Comparison of ENCODE assay signal across 25 cellular contexts in the genomic region with DNA sequence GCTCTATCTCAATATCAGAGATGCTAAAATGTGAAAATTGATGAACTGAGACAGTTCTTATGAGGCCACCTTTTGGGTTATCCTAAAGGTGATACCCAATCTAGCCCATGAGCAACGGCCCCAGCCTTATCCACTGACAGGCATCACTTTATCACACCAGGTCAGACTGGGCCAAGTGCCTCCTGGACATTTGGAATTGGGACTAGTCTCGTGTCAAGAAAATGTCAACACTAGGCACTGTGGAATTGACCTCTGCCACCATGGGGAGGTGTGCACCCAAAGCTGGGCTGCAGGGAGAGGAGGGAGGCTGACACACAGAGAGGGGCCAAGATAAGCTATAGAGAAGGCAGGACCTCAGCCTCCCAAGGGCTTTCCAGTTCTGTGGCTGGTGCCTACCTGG.
DNase-seq lines count a peak whose midpoint lies in the region; ATAC-seq, FAIRE-seq and TF ChIP-seq lines count a peak whose summit lies in the region.
"Had no signal": no experiment of that assay in that cellular context is flagged by ENCODE, and none has a peak within 500 bp of the region (broad histone marks: within the 10 kb centered on the region; RNA-seq: fewer than 3 reads in every experiment).

No MANE protein-coding gene starts in this region.

- intact Hi-C loops in activated T-helper 1 cell treated with anti-CD3 and anti-CD28 coated beads, Interleukin-12 subunit alpha, Interleukin-12 subunit beta, Interleukin-2, Interleukin-4 antibody, amounts not matched to agents 30 ng/mL and 10 ng/mL and 1 ng/mL, durations not matched to agents 14 hours and 24 hours and 36 hours (cut with micrococcal nuclease) = no loop called here

- peak; percentile 1; the same call in 1 of the 3 replicates for ATAC-seq in RWPE2 (ENCODE audit: low read depth)
- ATAC-seq in left lobe of liver = peak; percentile 88
- ATAC-seq: Panc1 had no signal

- DNase-seq in HTR-8/SVneo (ENCODE audit: insufficient read length, low spot score) (no peak), RWPE2 (ENCODE audit: low spot score) (no peak), left lobe of liver (ENCODE audit: low spot score) (peak; percentile 47), osteoblast (ENCODE audit: insufficient read length, low spot score, missing footprints) (peak; percentile 30), NCI-H748 (lab: John Stamatoyannopoulos, UW; ENCODE audit: unreplicated experiment) (no peak), NCI-H1417 (lab: John Stamatoyannopoulos, UW) (no peak)
- no peak for DNase-seq in activated T-helper 1 cell treated with anti-CD3 and anti-CD28 coated beads, Interleukin-12 subunit alpha, Interleukin-12 subunit beta, Interleukin-2, Interleukin-4 antibody, amounts not matched to agents 30 ng/mL and 10 ng/mL and 1 ng/mL, durations not matched to agents 14 hours and 24 hours and 36 hours (ENCODE audit: low spot score)
- DNase-seq: AML-193; CD4-positive, alpha-beta T cell; COR-L47; DMS53; GM23248; H9; MM.1S; NCI-H1694; NCI-H2081; NCI-H2227 treated with DMSO at 0.1 percent for 48 hours; NCI-H526 treated with DMSO at 0.1 percent for 48 hours; SJCRH30 had no signal

- peaks cover 21% of the 10 kb centered on the region for H4K20me1 ChIP-seq in osteoblast (ENCODE audit: insufficient read depth, low read length)

- no peak overlapping the region for H2AFZ ChIP-seq in osteoblast (ENCODE audit: low read length)
- H2AFZ ChIP-seq: GM23248 had no signal

- H3K4me1 ChIP-seq in RWPE2 (ENCODE audit: insufficient read depth, poor library complexity, severe bottlenecking) (no peaks in the 10 kb centered on the region), osteoblast (ENCODE audit: insufficient read depth, low read length) (no peaks in the 10 kb centered on the region)
- H3K4me1 ChIP-seq: A549; BLaER1 treated with 17β-estradiol and CSF1 and Interleukin-3, amounts not matched to agents 10 nM and 100 nM; SJCRH30 had no signal

- no peak overlapping the region for H3K4me3 Mint-ChIP-seq in activated T-helper 1 cell treated with anti-CD3 and anti-CD28 coated beads, Interleukin-12 subunit alpha, Interleukin-12 subunit beta, Interleukin-2, Interleukin-4 antibody, amounts not matched to agents 30 ng/mL and 10 ng/mL and 1 ng/mL, durations not matched to agents 14 hours and 24 hours and 36 hours
- H3K4me3 Mint-ChIP-seq: CD4-positive, alpha-beta T cell; H9; IgD-negative memory B cell had no signal

- H3K36me3 ChIP-seq in RWPE2 (ENCODE audit: low read depth) (peaks cover 56% of the 10 kb centered on the region), osteoblast (ENCODE audit: insufficient read depth, low read length) (peaks cover 65% of the 10 kb centered on the region)

- H3K9me3 ChIP-seq in RWPE2 (ENCODE audit: severe bottlenecking) = no peaks in the 10 kb centered on the region
- H3K9me3 ChIP-seq in osteoblast (ENCODE audit: low read depth, low read length) = no peaks in the 10 kb centered on the region
- H3K9me3 ChIP-seq: A549, SJCRH30 had no signal

- no peaks in the 10 kb centered on the region for H3K9me3 Mint-ChIP-seq in activated T-helper 1 cell treated with anti-CD3 and anti-CD28 coated beads, Interleukin-12 subunit alpha, Interleukin-12 subunit beta, Interleukin-2, Interleukin-4 antibody, amounts not matched to agents 30 ng/mL and 10 ng/mL and 1 ng/mL, durations not matched to agents 14 hours and 24 hours and 36 hours
- H3K9me3 Mint-ChIP-seq: H9 had no signal

- H3K36me3 Mint-ChIP-seq in activated T-helper 1 cell treated with anti-CD3 and anti-CD28 coated beads, Interleukin-12 subunit alpha, Interleukin-12 subunit beta, Interleukin-2, Interleukin-4 antibody, amounts not matched to agents 30 ng/mL and 10 ng/mL and 1 ng/mL, durations not matched to agents 14 hours and 24 hours and 36 hours (ENCODE audit: low read depth) = peaks cover 4% of the 10 kb centered on the region

- FAIRE-seq in HTR-8/SVneo (lab: Jason Lieb, UNC) = peak; percentile 93
- FAIRE-seq: A549, G401.6 had no signal

- H3K4me2 ChIP-seq in osteoblast (ENCODE audit: insufficient read depth, low read length) = no peak overlapping the region
- H3K4me2 ChIP-seq: A549; BLaER1 treated with 17β-estradiol and CSF1 and Interleukin-3, amounts not matched to agents 10 nM and 100 nM; KMS-11 had no signal

- peaks cover 18% of the 10 kb centered on the region for H3K79me2 ChIP-seq in osteoblast (ENCODE audit: insufficient read depth, low read length)

- H3K27ac Mint-ChIP-seq in activated T-helper 1 cell treated with anti-CD3 and anti-CD28 coated beads, Interleukin-12 subunit alpha, Interleukin-12 subunit beta, Interleukin-2, Interleukin-4 antibody, amounts not matched to agents 30 ng/mL and 10 ng/mL and 1 ng/mL, durations not matched to agents 14 hours and 24 hours and 36 hours = no peak overlapping the region
- H3K27ac Mint-ChIP-seq: CD4-positive, alpha-beta T cell; IgD-negative memory B cell had no signal

- no peak overlapping the region for H3K4me3 ChIP-seq in RWPE2 (ENCODE audit: severe bottlenecking)
- no peak overlapping the region for H3K4me3 ChIP-seq in osteoblast (ENCODE audit: insufficient read depth, low read length)
- H3K4me3 ChIP-seq: A549; BLaER1 treated with 17β-estradiol and CSF1 and Interleukin-3, amounts not matched to agents 10 nM and 100 nM; GM23248; SJCRH30 had no signal

- H3K4me1 Mint-ChIP-seq in activated T-helper 1 cell treated with anti-CD3 and anti-CD28 coated beads, Interleukin-12 subunit alpha, Interleukin-12 subunit beta, Interleukin-2, Interleukin-4 antibody, amounts not matched to agents 30 ng/mL and 10 ng/mL and 1 ng/mL, durations not matched to agents 14 hours and 24 hours and 36 hours (ENCODE audit: low read depth) = no peaks in the 10 kb centered on the region
- H3K4me1 Mint-ChIP-seq: H9, IgD-negative memory B cell had no signal

- H3K27me3 Mint-ChIP-seq in activated T-helper 1 cell treated with anti-CD3 and anti-CD28 coated beads, Interleukin-12 subunit alpha, Interleukin-12 subunit beta, Interleukin-2, Interleukin-4 antibody, amounts not matched to agents 30 ng/mL and 10 ng/mL and 1 ng/mL, durations not matched to agents 14 hours and 24 hours and 36 hours (ENCODE audit: insufficient read depth) = no peaks in the 10 kb centered on the region
- H3K27me3 Mint-ChIP-seq: CD4-positive, alpha-beta T cell had no signal

- H3K27ac ChIP-seq in RWPE2 (ENCODE audit: poor library complexity, severe bottlenecking) = no peak overlapping the region
- H3K27ac ChIP-seq in osteoblast (ENCODE audit: low read depth, low read length) = no peak overlapping the region
- H3K27ac ChIP-seq: A549; BLaER1 treated with 17β-estradiol and CSF1 and Interleukin-3, amounts not matched to agents 10 nM and 100 nM; GM23248; KMS-11; SJCRH30 had no signal

- H3K27me3 ChIP-seq in RWPE2 (ENCODE audit: insufficient read depth, poor library complexity, severe bottlenecking) (no peaks in the 10 kb centered on the region), osteoblast (ENCODE audit: insufficient read depth, low read length) (no peaks in the 10 kb centered on the region)
- H3K27me3 ChIP-seq: BLaER1 treated with 17β-estradiol and CSF1 and Interleukin-3, amounts not matched to agents 10 nM and 100 nM; SJCRH30 had no signal

- no peak for TF ChIP-seq CTCF in RWPE2 (IDR thresholded peaks at IDR 0.05; ENCODE audit: poor library complexity, severe bottlenecking)
- TF ChIP-seq CTCF in osteoblast (IDR thresholded peaks at IDR 0.05; ENCODE audit: extremely low read depth, low read depth, low read length) = no peak

Comparison
In these comparisons a context has a peak if more than half of its experiments do, and no peak if none do; other contexts are left out.
1. DNase-seq: peak in left lobe of liver (single experiment) and osteoblast (single experiment); none in HTR-8/SVneo (single experiment), RWPE2 (single experiment), NCI-H748 (single experiment), NCI-H1417 (0 of 3) and activated T-helper 1 cell treated with anti-CD3 and anti-CD28 coated beads, Interleukin-12 subunit alpha, Interleukin-12 subunit beta, Interleukin-2, Interleukin-4 antibody, amounts not matched to agents 30 ng/mL and 10 ng/mL and 1 ng/mL, durations not matched to agents 14 hours and 24 hours and 36 hours (single experiment).